9 cellular contexts compared by ENCODE assay signal in genomic region chr17:79992657-79993389, GRCh38. TPM values are rescaled to one million over a fixed set of nuclear protein-coding genes. Genes with fewer than 3 reads are reported as not detected.
DNase-seq lines count a peak whose midpoint lies in the region; FAIRE-seq and TF ChIP-seq lines count a peak whose summit lies in the region.
"Had no signal": no experiment of that assay in that cellular context is flagged by ENCODE, and none has a peak within 500 bp of the region (broad histone marks: within the 10 kb centered on the region; RNA-seq: fewer than 3 reads in every experiment).

No MANE protein-coding gene starts in this region.

- CTCF ChIA-PET in OCI-LY7 (lab: Charles Lee; ENCODE audit: unreplicated experiment), result interaction anchor here (0.6 kb wide), 1 partner anchor 1230 kb away, joined by 13 read pairs; the partner anchor contains the start of gene CEP131

- H3K4me1 ChIP-seq in OCI-LY7 (ENCODE audit: insufficient read depth, low read length, poor library complexity, severe bottlenecking), result peaks cover 28% of the 10 kb centered on the region
- peaks cover 42% of the 10 kb centered on the region for H3K4me1 ChIP-seq in ovary (ENCODE audit: insufficient read depth)
- peaks cover 34 to 37% of the 10 kb centered on the region in 2 donors for H3K4me1 ChIP-seq in kidney (ENCODE audit: control insufficient read depth in 1 of 2, insufficient read depth in 1 of 2, low read depth in 1 of 2, low read length in 2 of 2)

- no peak overlapping the region for H3K4me2 ChIP-seq in OCI-LY7 (ENCODE audit: low read length)

- H3K9me3 ChIP-seq in OCI-LY7 (ENCODE audit: low read length), result no peaks in the 10 kb centered on the region
- no peaks in the 10 kb centered on the region for H3K9me3 ChIP-seq in ovary
- no peaks in the 10 kb centered on the region for H3K9me3 ChIP-seq in kidney (ENCODE audit: control insufficient read depth in 1 of 2, low read length in 2 of 2)

- no peak overlapping the region for H3K9ac ChIP-seq in kidney (ENCODE audit: low read length in 2 of 2)

- POLR2A ChIA-PET in OCI-LY7 (lab: Charles Lee), result interaction anchor here (0.7 to 0.8 kb wide), 2 partner anchors 154 to 1751 kb away, joined by 3 read pairs; partner anchors contain the start of gene CBX4

- H3K27ac ChIP-seq in OCI-LY7 (ENCODE audit: low read depth, low read length, poor library complexity, severe bottlenecking) (no peak overlapping the region), ovary (peak overlapping the region; percentile 67 to 72), kidney (ENCODE audit: low read depth in 2 of 2, low read length in 2 of 2) (peak overlapping the region in 1 of 2 donors; percentile 32)

- no peaks in the 10 kb centered on the region for H3K36me3 ChIP-seq in OCI-LY7 (ENCODE audit: insufficient read depth, low read length)
- H3K36me3 ChIP-seq in ovary, result no peaks in the 10 kb centered on the region
- no peaks in the 10 kb centered on the region for H3K36me3 ChIP-seq in kidney (ENCODE audit: control insufficient read depth in 1 of 2, insufficient read depth in 2 of 2, low read length in 2 of 2)

- no peaks in the 10 kb centered on the region for H3K79me2 ChIP-seq in OCI-LY7 (ENCODE audit: insufficient read depth, low read depth, low read length)

- intact Hi-C loops in OCI-LY7 (cut with micrococcal nuclease; ENCODE audit: unreplicated experiment), result loop anchor here (5.0 kb wide), 1 partner anchor 156 kb away; the partner anchor contains the start of gene CBX4
- intact Hi-C loops in ovary (cut with DNase I), result loop anchor here in 3 of 4 donors (2.0 to 5.0 kb wide), 4 partner anchors 151 to 250 kb away; no protein-coding TSS in a partner anchor
- intact Hi-C loops in kidney (cut with DNase I), result no loop called here

- no peak overlapping the region for H3K4me3 ChIP-seq in OCI-LY7 (ENCODE audit: low read depth, low read length, poor library complexity, severe bottlenecking)
- H3K4me3 ChIP-seq in epithelial cell of esophagus (ENCODE audit: low read length), result no peak overlapping the region
- no peak overlapping the region for H3K4me3 ChIP-seq in ovary
- H3K4me3 ChIP-seq in kidney (ENCODE audit: low read length in 2 of 2), result no peak overlapping the region

- BruUV-seq in OCI-LY7 (replicated peaks; lab: Mats Ljungman, UMichigan), result no TSS peak

- peak; percentile 31 for DNase-seq in DMS153 (lab: John Stamatoyannopoulos, UW)
- no peak for DNase-seq in DMS153 treated with DMSO at 0.1 percent for 48 hours (lab: John Stamatoyannopoulos, UW; ENCODE audit: unreplicated experiment)
- DNase-seq in OCI-LY7 (ENCODE audit: low spot score), result no peak
- peak; percentile 12 for DNase-seq in epithelial cell of esophagus (ENCODE audit: low read depth)
- peak in 2 of 5 donors; percentile 47 for DNase-seq in ovary
- DNase-seq in kidney, result no peak
- no peak for DNase-seq in NCI-H1930 (lab: John Stamatoyannopoulos, UW)
- no peak for DNase-seq in OCI-M2 (lab: John Stamatoyannopoulos, UW; ENCODE audit: unreplicated experiment)

- H2AFZ ChIP-seq in OCI-LY7 (ENCODE audit: low read length), result peak overlapping the region; percentile 24; the same call in 1 of the 2 replicates

- no peak for TF ChIP-seq POLR2A in ovary (IDR thresholded peaks at IDR 0.05)

- no peaks in the 10 kb centered on the region for H4K20me1 ChIP-seq in OCI-LY7 (ENCODE audit: insufficient read depth, low read length)

- TF ChIP-seq EP300 in ovary (IDR thresholded peaks at IDR 0.05), result no peak

- H3K9me2 ChIP-seq in OCI-LY7 (ENCODE audit: insufficient read depth, low read length), result no peaks in the 10 kb centered on the region

- 64 to 77% (median 71%) methylated on average over 8 to 9 of the region's 9 CpGs for WGBS in ovary, 3 donors

- FAIRE-seq in kidney (lab: Jason Lieb, UNC), result no peak
- FAIRE-seq: GM19239 had no signal

- TF ChIP-seq CTCF in OCI-LY7 (conservative IDR thresholded peaks at IDR 0.05; ENCODE audit: low read length) (no peak), epithelial cell of esophagus (IDR thresholded peaks at IDR 0.05; ENCODE audit: insufficient read depth, low read depth, low read length, missing control alignments) (no peak), ovary (IDR thresholded peaks at IDR 0.05) (no peak), kidney (IDR thresholded peaks at IDR 0.05; ENCODE audit: borderline replicate concordance, extremely low read depth, insufficient read depth) (no peak)

- no peaks in the 10 kb centered on the region for H3K27me3 ChIP-seq in ovary

RNA-seq across cellular contexts. Expression of gene TBC1D16, which starts 42.8 kb away (rescaled TPM):
- total RNA-seq in OCI-LY7 (2014; rRNA removed; shearing (Covaris generic)), result 0.38 and 0.41 TPM in 2 replicates
- 0.63 and 0.74 TPM in 2 replicates for total RNA-seq in OCI-LY7 (2022)
- 10 to 100 TPM in 6 of 7 donors, 1 to 10 TPM in 1; 9.3 to 40.5 (median 29.3) TPM for total RNA-seq in ovary
- 10 to 100 TPM in 1 of 2 donors, 1 to 10 TPM in 1; 9.9 to 11.9 TPM for polyA plus RNA-seq in ovary
- 68.0 TPM for total RNA-seq in kidney
- polyA plus RNA-seq in kidney (ENCODE audit: insufficient read depth, low read depth, low replicate concordance), result 9.1 TPM

RNA-seq across cellular contexts. Expression of gene CCDC40, which starts 43.6 kb away (rescaled TPM):
- not detected in 2 replicates for total RNA-seq in OCI-LY7 (2014; rRNA removed; shearing (Covaris generic))
- total RNA-seq in OCI-LY7 (2022), result not detected in 2 replicates
- total RNA-seq in ovary, result 10 to 100 TPM in 1 of 7 donors, 1 to 10 TPM in 6; 3.7 to 27.8 (median 6.0) TPM
- 1 to 10 TPM; 1.5 to 6.3 TPM for polyA plus RNA-seq in ovary
- total RNA-seq in kidney, result 22.6 TPM
- polyA plus RNA-seq in kidney (ENCODE audit: insufficient read depth, low read depth, low replicate concordance), result 5.1 TPM

Comparison
In these comparisons a context has a peak if more than half of its experiments do, and no peak if none do; other contexts are left out.
1. DNase-seq: peak in DMS153 (single experiment) and epithelial cell of esophagus (single experiment); none in DMS153 treated with DMSO at 0.1 percent for 48 hours (single experiment), OCI-LY7 (single experiment), kidney (single experiment), NCI-H1930 (0 of 2) and OCI-M2 (single experiment).
2. RNA of gene TBC1D16, which starts 42.8 kb away (total RNA-seq): 68.0 TPM in kidney (single experiment) and 9.3 to 40.5 TPM in ovary; 0.38 to 0.74 TPM in OCI-LY7; every median in the first group is over 4 times any median in the second.